22 cellular contexts compared by ENCODE assay signal in the genomic region with DNA sequence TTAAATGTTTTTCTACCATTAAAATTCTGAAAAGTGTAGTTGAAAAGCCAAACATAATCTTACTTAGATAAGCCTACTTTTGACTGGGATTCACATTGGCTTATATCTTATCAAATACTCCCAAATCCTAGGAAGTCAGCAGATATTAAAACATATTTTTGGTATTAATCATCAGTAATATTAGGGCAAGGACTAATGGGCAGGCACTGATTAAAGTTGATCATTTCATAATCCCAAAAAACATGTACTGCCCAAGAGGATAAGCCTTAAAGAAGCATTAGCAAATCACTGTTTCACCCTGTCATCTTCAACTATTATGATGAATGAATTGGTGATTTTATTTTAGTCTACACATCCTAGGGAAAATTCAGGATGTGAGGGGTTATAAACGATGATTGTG.
"Had no signal": no experiment of that assay in that cellular context is flagged by ENCODE, and none has a peak within 500 bp of the region (broad histone marks: within the 10 kb centered on the region; RNA-seq: fewer than 3 reads in every experiment).

No MANE protein-coding gene starts in this region.

- H3K27me3 ChIP-seq: colonic mucosa, esophagus squamous epithelium, neutrophil, pancreas, stomach, uterus had no signal

- H3K4me3 ChIP-seq: colonic mucosa, esophagus squamous epithelium, lower lobe of right lung, pancreas, stomach, uterus had no signal

- ATAC-seq: lower lobe of right lung; naive thymus-derived CD4-positive, alpha-beta T cell; pancreas; sciatic nerve; stimulated activated memory B cell treated with anti-CD40 and anti-IgM and Interleukin-4, amounts not matched to agents 10 μg/mL and 1 μg/mL and 100 μg/mL, for 72 hours; WTC11 had no signal

- H3K27me3 Mint-ChIP-seq: activated naive CD8-positive, alpha-beta T cell; activated T-cell treated with anti-CD3 and anti-CD28 coated beads, Interleukin-2, amount 50 U/mL, for 24 hours; naive thymus-derived CD4-positive, alpha-beta T cell; stimulated activated memory B cell treated with anti-CD40 and anti-IgM and Interleukin-4, amounts not matched to agents 10 μg/mL and 1 μg/mL and 100 μg/mL, for 72 hours had no signal

- H3K9me3 ChIP-seq: colonic mucosa, esophagus squamous epithelium, lower lobe of right lung, neutrophil, pancreas, stomach, uterus had no signal

- H3K36me3 ChIP-seq: colonic mucosa, esophagus squamous epithelium, lower lobe of right lung, neutrophil, pancreas, uterus had no signal

- H3K27ac ChIP-seq: colonic mucosa, esophagus squamous epithelium, lower lobe of right lung, neutrophil, pancreas, stomach, uterus had no signal

- DNase-seq: activated CD4-positive, alpha-beta T cell treated with anti-CD3 and anti-CD28 coated beads, Interleukin-2, amount 50 U/mL, for 4 hours; activated CD8-positive, alpha-beta memory T cell treated with anti-CD3 and anti-CD28 coated beads for 24 hours; activated CD8-positive, alpha-beta memory T cell treated with anti-CD3 and anti-CD28 coated beads, Interleukin-2, amount 50 U/mL, for 4 hours; activated naive CD4-positive, alpha-beta T cell; activated T-cell treated with anti-CD3 and anti-CD28 coated beads, Interleukin-2, amount 50 U/mL, for 24 hours; colonic mucosa; esophagus squamous epithelium; lower lobe of right lung; naive thymus-derived CD4-positive, alpha-beta T cell; pancreas; small intestine; stimulated activated CD4-positive, alpha-beta T cell treated with anti-CD3 and anti-CD28 coated beads, Interleukin-15, amount 100 ng/mL, for 24 hours; stomach; T1000; uterus had no signal

- H3K9me3 Mint-ChIP-seq: activated T-cell treated with anti-CD3 and anti-CD28 coated beads, Interleukin-2, amount 50 U/mL, for 24 hours; activated T-helper 2 cell treated with anti-CD3 and anti-CD28 coated beads, Interferon-gamma antibody, Interleukin-2, Interleukin-4, amounts not matched to agents 10 μg/mL and 5 μg/mL and 100 μg/mL, durations not matched to agents 14 hours and 24 hours and 36 hours; T-helper 1 cell treated with Interleukin-12 subunit alpha and Interleukin-12 subunit beta and Interleukin-4 antibody, amounts not matched to agents 30 μg/mL and 1 μg/mL, for 36 hours had no signal

- H3K4me3 Mint-ChIP-seq: activated T-cell treated with anti-CD3 and anti-CD28 coated beads, Interleukin-2, amount 50 U/mL, for 24 hours; stimulated activated memory B cell treated with anti-CD40 and anti-IgM and Interleukin-4, amounts not matched to agents 10 μg/mL and 1 μg/mL and 100 μg/mL, for 72 hours; T-helper 1 cell treated with Interleukin-12 subunit alpha and Interleukin-12 subunit beta and Interleukin-4 antibody, amounts not matched to agents 30 μg/mL and 1 μg/mL, for 36 hours; WTC11 had no signal

- H3K27ac Mint-ChIP-seq: activated naive CD8-positive, alpha-beta T cell; activated T-cell treated with anti-CD3 and anti-CD28 coated beads, Interleukin-2, amount 50 U/mL, for 24 hours; activated T-helper 2 cell treated with anti-CD3 and anti-CD28 coated beads, Interferon-gamma antibody, Interleukin-2, Interleukin-4, amounts not matched to agents 10 μg/mL and 5 μg/mL and 100 μg/mL, durations not matched to agents 14 hours and 24 hours and 36 hours; stimulated activated memory B cell treated with anti-CD40 and anti-IgM and Interleukin-4, amounts not matched to agents 10 μg/mL and 1 μg/mL and 100 μg/mL, for 72 hours; T-helper 1 cell treated with Interleukin-12 subunit alpha and Interleukin-12 subunit beta and Interleukin-4 antibody, amounts not matched to agents 30 μg/mL and 1 μg/mL, for 36 hours; WTC11 had no signal
